1 cellular context compared by ENCODE assay signal in the genomic region with DNA sequence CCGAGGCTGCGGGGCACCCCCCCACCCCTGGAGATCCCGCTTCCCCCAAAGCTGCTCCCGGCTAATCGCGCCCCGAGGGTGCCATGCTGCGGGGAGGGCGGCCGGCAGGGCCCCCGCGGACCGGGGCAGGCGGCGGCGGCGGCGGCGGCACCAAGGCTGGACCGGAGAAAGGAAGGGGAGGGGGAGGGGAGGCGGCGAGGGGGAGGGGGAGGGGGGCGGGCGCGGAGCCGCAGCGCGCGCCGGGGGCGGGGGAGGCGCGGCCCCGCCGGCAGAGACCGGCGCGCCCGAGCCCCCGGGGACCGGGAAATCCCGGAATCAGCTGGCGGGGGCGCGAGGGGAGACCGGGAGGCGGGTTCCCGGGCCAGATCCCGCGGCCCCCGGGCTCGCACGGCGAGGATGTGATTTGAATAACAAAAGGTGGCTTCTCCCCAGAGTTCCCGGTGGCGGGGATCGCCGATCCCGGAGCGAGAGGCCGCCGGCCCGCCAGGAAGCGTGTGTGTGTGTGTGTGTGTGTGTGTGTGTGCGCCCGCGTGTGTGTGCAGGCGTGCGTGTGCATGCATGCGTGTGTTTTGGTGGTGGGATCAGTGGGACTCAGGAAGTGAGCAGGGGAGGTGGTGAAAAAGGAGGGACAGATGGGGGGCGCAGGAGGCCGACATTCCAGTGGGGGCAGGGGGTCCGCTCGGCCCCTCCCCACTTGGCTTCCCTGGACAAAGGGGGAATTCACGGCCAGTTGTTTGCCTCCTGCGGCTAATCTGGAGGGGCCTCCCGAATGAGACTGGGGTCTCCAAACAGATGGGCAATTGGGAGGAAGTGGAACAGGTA.
A peak's percentile ranks its signal among the peaks of the same experiment; 100 is the strongest.
TF ChIP-seq lines count a peak whose summit lies in the region.

No MANE protein-coding gene starts in this region.

TF ChIP-seq in HepG2, 621 proteins besides CTCF, POLR2A, EP300 and RAD21 (continued from another document and continues in another):
- TF ChIP-seq, protein P1, sequence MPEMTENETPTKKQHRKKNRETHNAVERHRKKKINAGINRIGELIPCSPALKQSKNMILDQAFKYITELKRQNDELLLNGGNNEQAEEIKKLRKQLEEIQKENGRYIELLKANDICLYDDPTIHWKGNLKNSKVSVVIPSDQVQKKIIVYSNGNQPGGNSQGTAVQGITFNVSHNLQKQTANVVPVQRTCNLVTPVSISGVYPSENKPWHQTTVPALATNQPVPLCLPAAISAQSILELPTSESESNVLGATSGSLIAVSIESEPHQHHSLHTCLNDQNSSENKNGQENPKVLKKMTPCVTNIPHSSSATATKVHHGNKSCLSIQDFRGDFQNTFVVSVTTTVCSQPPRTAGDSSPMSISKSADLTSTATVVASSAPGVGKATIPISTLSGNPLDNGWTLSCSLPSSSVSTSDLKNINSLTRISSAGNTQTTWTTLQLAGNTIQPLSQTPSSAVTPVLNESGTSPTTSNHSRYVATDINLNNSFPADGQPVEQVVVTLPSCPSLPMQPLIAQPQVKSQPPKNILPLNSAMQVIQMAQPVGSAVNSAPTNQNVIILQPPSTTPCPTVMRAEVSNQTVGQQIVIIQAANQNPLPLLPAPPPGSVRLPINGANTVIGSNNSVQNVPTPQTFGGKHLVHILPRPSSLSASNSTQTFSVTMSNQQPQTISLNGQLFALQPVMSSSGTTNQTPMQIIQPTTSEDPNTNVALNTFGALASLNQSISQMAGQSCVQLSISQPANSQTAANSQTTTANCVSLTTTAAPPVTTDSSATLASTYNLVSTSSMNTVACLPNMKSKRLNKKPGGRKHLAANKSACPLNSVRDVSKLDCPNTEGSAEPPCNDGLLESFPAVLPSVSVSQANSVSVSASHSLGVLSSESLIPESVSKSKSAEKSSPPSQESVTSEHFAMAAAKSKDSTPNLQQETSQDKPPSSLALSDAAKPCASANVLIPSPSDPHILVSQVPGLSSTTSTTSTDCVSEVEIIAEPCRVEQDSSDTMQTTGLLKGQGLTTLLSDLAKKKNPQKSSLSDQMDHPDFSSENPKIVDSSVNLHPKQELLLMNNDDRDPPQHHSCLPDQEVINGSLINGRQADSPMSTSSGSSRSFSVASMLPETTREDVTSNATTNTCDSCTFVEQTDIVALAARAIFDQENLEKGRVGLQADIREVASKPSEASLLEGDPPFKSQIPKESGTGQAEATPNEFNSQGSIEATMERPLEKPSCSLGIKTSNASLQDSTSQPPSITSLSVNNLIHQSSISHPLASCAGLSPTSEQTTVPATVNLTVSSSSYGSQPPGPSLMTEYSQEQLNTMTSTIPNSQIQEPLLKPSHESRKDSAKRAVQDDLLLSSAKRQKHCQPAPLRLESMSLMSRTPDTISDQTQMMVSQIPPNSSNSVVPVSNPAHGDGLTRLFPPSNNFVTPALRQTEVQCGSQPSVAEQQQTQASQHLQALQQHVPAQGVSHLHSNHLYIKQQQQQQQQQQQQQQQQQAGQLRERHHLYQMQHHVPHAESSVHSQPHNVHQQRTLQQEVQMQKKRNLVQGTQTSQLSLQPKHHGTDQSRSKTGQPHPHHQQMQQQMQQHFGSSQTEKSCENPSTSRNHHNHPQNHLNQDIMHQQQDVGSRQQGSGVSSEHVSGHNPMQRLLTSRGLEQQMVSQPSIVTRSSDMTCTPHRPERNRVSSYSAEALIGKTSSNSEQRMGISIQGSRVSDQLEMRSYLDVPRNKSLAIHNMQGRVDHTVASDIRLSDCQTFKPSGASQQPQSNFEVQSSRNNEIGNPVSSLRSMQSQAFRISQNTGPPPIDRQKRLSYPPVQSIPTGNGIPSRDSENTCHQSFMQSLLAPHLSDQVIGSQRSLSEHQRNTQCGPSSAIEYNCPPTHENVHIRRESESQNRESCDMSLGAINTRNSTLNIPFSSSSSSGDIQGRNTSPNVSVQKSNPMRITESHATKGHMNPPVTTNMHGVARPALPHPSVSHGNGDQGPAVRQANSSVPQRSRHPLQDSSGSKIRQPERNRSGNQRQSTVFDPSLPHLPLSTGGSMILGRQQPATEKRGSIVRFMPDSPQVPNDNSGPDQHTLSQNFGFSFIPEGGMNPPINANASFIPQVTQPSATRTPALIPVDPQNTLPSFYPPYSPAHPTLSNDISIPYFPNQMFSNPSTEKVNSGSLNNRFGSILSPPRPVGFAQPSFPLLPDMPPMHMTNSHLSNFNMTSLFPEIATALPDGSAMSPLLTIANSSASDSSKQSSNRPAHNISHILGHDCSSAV (CRISPR knock-in tag; IDR thresholded peaks at IDR 0.05; ENCODE audit: borderline replicate concordance), result no peak
- TF ChIP-seq CAMTA2 (CRISPR knock-in tag; IDR thresholded peaks at IDR 0.05; ENCODE audit: borderline replicate concordance) (no peak), TAF15 (IDR thresholded peaks at IDR 0.05; ENCODE audit: low read depth, low read length, poor library complexity, severe bottlenecking) (no peak), PHF8 (CRISPR knock-in tag; IDR thresholded peaks at IDR 0.05) (no peak), CBX5 (CRISPR knock-in tag; IDR thresholded peaks at IDR 0.05; ENCODE audit: borderline replicate concordance) (no peak), TP53 (CRISPR knock-in tag; conservative IDR thresholded peaks at IDR 0.05) (no peak), MED13 (CRISPR knock-in tag; IDR thresholded peaks at IDR 0.05) (no peak), ZMYM4 (CRISPR knock-in tag; IDR thresholded peaks at IDR 0.05) (0 out of 2 replicates have a peak, but pooled peaks have one; percentile 23), RCOR2 (CRISPR knock-in tag; IDR thresholded peaks at IDR 0.05) (no peak), TMF1 (CRISPR knock-in tag; IDR thresholded peaks at IDR 0.05; ENCODE audit: low read depth) (0 out of 2 replicates have a peak, but pooled peaks have one; percentile 38), KDM1A (CRISPR knock-in tag; IDR thresholded peaks at IDR 0.05) (no peak), MZF1 (CRISPR knock-in tag; IDR thresholded peaks at IDR 0.05; ENCODE audit: borderline replicate concordance) (no peak), ZNF326 (CRISPR knock-in tag; IDR thresholded peaks at IDR 0.05; ENCODE audit: borderline replicate concordance) (no peak), MTERF4 (CRISPR knock-in tag; IDR thresholded peaks at IDR 0.05) (no peak), ZNF788 (CRISPR knock-in tag; IDR thresholded peaks at IDR 0.05; ENCODE audit: borderline replicate concordance) (no peak), NPAS2 (CRISPR knock-in tag; IDR thresholded peaks at IDR 0.05; ENCODE audit: borderline replicate concordance) (no peak), ZNF556 (CRISPR knock-in tag; IDR thresholded peaks at IDR 0.05; ENCODE audit: borderline replicate concordance) (no peak), SOX13 (IDR thresholded peaks at IDR 0.05) (no peak), SOX13 (CRISPR knock-in tag; conservative IDR thresholded peaks at IDR 0.05 in 1 of 2, IDR thresholded peaks at IDR 0.05 in 1 of 2) (no peak), KLF13 (CRISPR knock-in tag; IDR thresholded peaks at IDR 0.05) (no peak), ZNF367 (CRISPR knock-in tag; IDR thresholded peaks at IDR 0.05; ENCODE audit: borderline replicate concordance) (no peak), FLYWCH1 (CRISPR knock-in tag; IDR thresholded peaks at IDR 0.05) (no peak), ZNF562 (CRISPR knock-in tag; IDR thresholded peaks at IDR 0.05; ENCODE audit: borderline replicate concordance) (no peak), SATB2 (CRISPR knock-in tag; IDR thresholded peaks at IDR 0.05) (no peak), ZBTB7A (CRISPR knock-in tag; IDR thresholded peaks at IDR 0.05) (peak; percentile 80; the same call in 1 of the 2 replicates), ZNF589 (CRISPR knock-in tag; conservative IDR thresholded peaks at IDR 0.05) (no peak), MTA1 (CRISPR knock-in tag; IDR thresholded peaks at IDR 0.05; ENCODE audit: borderline replicate concordance) (peak; percentile 55; the same call in 1 of the 2 replicates), SRF (IDR thresholded peaks at IDR 0.05; ENCODE audit: low read depth, low read length) (no peak), IRX3 (CRISPR knock-in tag; IDR thresholded peaks at IDR 0.05; ENCODE audit: borderline replicate concordance, low read depth) (no peak), ZNF782 (CRISPR knock-in tag; IDR thresholded peaks at IDR 0.05; ENCODE audit: borderline replicate concordance) (no peak), ZNF3 (CRISPR knock-in tag; IDR thresholded peaks at IDR 0.05) (no peak), MAFF (IDR thresholded peaks at IDR 0.05; ENCODE audit: low read depth, low read length) (no peak), RFXANK (CRISPR knock-in tag; IDR thresholded peaks at IDR 0.05) (no peak)
- TF ChIP-seq, protein P2, sequence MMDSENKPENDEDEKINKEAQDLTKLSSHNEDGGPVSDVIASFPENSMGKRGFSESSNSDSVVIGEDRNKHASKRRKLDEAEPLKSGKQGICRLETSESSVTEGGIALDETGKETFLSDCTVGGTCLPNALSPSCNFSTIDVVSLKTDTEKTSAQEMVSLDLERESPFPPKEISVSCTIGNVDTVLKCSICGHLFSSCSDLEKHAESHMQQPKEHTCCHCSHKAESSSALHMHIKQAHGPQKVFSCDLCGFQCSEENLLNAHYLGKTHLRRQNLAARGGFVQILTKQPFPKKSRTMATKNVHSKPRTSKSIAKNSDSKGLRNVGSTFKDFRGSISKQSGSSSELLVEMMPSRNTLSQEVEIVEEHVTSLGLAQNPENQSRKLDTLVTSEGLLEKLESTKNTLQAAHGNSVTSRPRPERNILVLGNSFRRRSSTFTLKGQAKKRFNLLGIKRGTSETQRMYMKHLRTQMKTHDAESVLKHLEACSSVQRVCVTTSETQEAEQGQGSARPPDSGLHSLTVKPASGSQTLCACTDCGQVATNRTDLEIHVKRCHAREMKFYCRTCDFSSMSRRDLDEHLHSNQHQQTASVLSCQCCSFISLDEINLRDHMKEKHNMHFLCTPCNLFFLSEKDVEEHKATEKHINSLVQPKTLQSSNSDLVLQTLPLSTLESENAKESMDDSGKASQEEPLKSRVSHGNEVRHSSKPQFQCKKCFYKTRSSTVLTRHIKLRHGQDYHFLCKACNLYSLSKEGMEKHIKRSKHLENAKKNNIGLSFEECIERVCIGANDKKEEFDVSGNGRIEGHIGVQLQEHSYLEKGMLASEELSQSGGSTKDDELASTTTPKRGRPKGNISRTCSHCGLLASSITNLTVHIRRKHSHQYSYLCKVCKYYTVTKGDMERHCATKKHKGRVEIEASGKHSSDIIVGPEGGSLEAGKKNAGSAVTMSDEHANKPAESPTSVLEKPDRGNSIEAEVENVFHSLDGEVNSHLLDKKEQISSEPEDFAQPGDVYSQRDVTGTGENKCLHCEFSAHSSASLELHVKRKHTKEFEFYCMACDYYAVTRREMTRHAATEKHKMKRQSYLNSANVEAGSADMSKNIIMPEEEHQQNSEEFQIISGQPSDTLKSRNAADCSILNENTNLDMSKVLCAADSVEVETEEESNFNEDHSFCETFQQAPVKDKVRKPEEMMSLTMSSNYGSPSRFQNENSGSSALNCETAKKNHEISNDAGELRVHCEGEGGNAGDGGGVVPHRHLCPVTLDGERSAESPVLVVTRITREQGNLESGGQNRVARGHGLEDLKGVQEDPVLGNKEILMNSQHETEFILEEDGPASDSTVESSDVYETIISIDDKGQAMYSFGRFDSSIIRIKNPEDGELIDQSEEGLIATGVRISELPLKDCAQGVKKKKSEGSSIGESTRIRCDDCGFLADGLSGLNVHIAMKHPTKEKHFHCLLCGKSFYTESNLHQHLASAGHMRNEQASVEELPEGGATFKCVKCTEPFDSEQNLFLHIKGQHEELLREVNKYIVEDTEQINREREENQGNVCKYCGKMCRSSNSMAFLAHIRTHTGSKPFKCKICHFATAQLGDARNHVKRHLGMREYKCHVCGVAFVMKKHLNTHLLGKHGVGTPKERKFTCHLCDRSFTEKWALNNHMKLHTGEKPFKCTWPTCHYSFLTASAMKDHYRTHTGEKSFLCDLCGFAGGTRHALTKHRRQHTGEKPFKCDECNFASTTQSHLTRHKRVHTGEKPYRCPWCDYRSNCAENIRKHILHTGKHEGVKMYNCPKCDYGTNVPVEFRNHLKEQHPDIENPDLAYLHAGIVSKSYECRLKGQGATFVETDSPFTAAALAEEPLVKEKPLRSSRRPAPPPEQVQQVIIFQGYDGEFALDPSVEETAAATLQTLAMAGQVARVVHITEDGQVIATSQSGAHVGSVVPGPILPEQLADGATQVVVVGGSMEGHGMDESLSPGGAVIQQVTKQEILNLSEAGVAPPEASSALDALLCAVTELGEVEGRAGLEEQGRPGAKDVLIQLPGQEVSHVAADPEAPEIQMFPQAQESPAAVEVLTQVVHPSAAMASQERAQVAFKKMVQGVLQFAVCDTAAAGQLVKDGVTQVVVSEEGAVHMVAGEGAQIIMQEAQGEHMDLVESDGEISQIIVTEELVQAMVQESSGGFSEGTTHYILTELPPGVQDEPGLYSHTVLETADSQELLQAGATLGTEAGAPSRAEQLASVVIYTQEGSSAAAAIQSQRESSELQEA (CRISPR knock-in tag; IDR thresholded peaks at IDR 0.05; ENCODE audit: not compliant biosample characterization), result no peak
- TF ChIP-seq, protein P3, sequence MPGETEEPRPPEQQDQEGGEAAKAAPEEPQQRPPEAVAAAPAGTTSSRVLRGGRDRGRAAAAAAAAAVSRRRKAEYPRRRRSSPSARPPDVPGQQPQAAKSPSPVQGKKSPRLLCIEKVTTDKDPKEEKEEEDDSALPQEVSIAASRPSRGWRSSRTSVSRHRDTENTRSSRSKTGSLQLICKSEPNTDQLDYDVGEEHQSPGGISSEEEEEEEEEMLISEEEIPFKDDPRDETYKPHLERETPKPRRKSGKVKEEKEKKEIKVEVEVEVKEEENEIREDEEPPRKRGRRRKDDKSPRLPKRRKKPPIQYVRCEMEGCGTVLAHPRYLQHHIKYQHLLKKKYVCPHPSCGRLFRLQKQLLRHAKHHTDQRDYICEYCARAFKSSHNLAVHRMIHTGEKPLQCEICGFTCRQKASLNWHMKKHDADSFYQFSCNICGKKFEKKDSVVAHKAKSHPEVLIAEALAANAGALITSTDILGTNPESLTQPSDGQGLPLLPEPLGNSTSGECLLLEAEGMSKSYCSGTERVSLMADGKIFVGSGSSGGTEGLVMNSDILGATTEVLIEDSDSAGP (CRISPR knock-in tag; IDR thresholded peaks at IDR 0.05; ENCODE audit: borderline replicate concordance), result 0 out of 2 replicates have a peak, but pooled peaks have one; percentile 19
